29 cellular contexts compared by ENCODE assay signal in genomic region chr17:59007995-59008394, GRCh38.
"Had no signal": no experiment of that assay in that cellular context is flagged by ENCODE, and none has a peak within 500 bp of the region (broad histone marks: within the 10 kb centered on the region; RNA-seq: fewer than 3 reads in every experiment).

No MANE protein-coding gene starts in this region.

- H3K9me3 Mint-ChIP-seq: activated B cell treated with CpG ODN at 0.5 μM for 24 hours; activated naive CD8-positive, alpha-beta T cell treated with anti-CD3 and anti-CD28 coated beads, Interleukin-2, amount 50 U/mL, for 24 hours; effector memory CD8-positive, alpha-beta T cell; nephron; type B pancreatic cell had no signal

- H3K27ac ChIP-seq: brain microvascular endothelial cell, colonic mucosa, esophagus muscularis mucosa, thoracic aorta, vagina had no signal

- H3K9me3 ChIP-seq: colonic mucosa, esophagus muscularis mucosa, thoracic aorta, vagina had no signal

- H3K36me3 Mint-ChIP-seq: type B pancreatic cell had no signal

- H3K36me3 ChIP-seq: colonic mucosa had no signal

- FAIRE-seq: frontal cortex had no signal

- H3K4me3 ChIP-seq: colonic mucosa, dorsolateral prefrontal cortex, esophagus muscularis mucosa, thoracic aorta, vagina had no signal

- H3K4me3 Mint-ChIP-seq: activated B cell treated with CpG ODN at 0.5 μM for 24 hours; activated CD4-positive, alpha-beta T cell treated with anti-CD3 and anti-CD28 coated beads for 36 hours; activated naive CD8-positive, alpha-beta T cell treated with anti-CD3 and anti-CD28 coated beads, Interleukin-2, amount 50 U/mL, for 24 hours; effector memory CD8-positive, alpha-beta T cell; nephron; T-helper 17 cell; type B pancreatic cell had no signal

- ATAC-seq: activated CD4-positive, alpha-beta T cell treated with anti-CD3 and anti-CD28 coated beads for 36 hours; activated naive CD8-positive, alpha-beta T cell treated with anti-CD3 and anti-CD28 coated beads, Interleukin-2, amount 50 U/mL, for 24 hours; effector memory CD8-positive, alpha-beta T cell; T-helper 17 cell had no signal

- H3K4me1 ChIP-seq: colonic mucosa, esophagus muscularis mucosa, vagina had no signal

- H3K27ac Mint-ChIP-seq: activated B cell treated with CpG ODN at 0.5 μM for 24 hours; effector memory CD8-positive, alpha-beta T cell; nephron; T-helper 17 cell; type B pancreatic cell had no signal

- DNase-seq: activated B cell treated with CpG ODN at 0.5 μM for 24 hours; activated CD4-positive, alpha-beta T cell treated with anti-CD3 and anti-CD28 coated beads for 36 hours; activated CD4-positive, alpha-beta T cell treated with anti-CD3 and anti-CD28 coated beads, Interleukin-2, amount 50 U/mL, for 4 hours; activated CD8-positive, alpha-beta memory T cell treated with anti-CD3 and anti-CD28 coated beads for 24 hours; activated CD8-positive, alpha-beta memory T cell treated with anti-CD3 and anti-CD28 coated beads, Interleukin-2, amount 50 U/mL, for 4 hours; activated gamma-delta T cell; activated naive CD4-positive, alpha-beta T cell treated with anti-CD3 and anti-CD28 coated beads, Interleukin-2, amount 50 U/mL, for 16 hours; activated naive CD8-positive, alpha-beta T cell treated with anti-CD3 and anti-CD28 coated beads, Interleukin-2, amount 50 U/mL, for 24 hours; anterior cingulate cortex; brain microvascular endothelial cell; colonic mucosa; dorsolateral prefrontal cortex; effector memory CD8-positive, alpha-beta T cell; head of caudate nucleus; hypothalamus; islet precursor cell; midbrain; nucleus accumbens; stimulated activated CD4-positive, alpha-beta T cell treated with anti-CD3 and anti-CD28 coated beads, Interleukin-2, amount 100 ng/mL, for 48 hours; stimulated activated CD8-positive, alpha-beta memory T cell treated with anti-CD3 and anti-CD28 coated beads, Interleukin-4, amount 100 ng/mL, for 48 hours; stimulated activated naive CD4-positive, alpha-beta T cell; SW 1271; T-helper 17 cell had no signal

- H3K27me3 ChIP-seq: brain microvascular endothelial cell, colonic mucosa, dorsolateral prefrontal cortex, esophagus muscularis mucosa, vagina had no signal

- H3K27me3 Mint-ChIP-seq: activated B cell treated with CpG ODN at 0.5 μM for 24 hours; activated CD4-positive, alpha-beta T cell treated with anti-CD3 and anti-CD28 coated beads for 36 hours; activated naive CD8-positive, alpha-beta T cell treated with anti-CD3 and anti-CD28 coated beads, Interleukin-2, amount 50 U/mL, for 24 hours; effector memory CD8-positive, alpha-beta T cell; T-helper 17 cell; type B pancreatic cell had no signal
